Comparison of ENCODE assay signal across 9 cellular contexts in the genomic region with DNA sequence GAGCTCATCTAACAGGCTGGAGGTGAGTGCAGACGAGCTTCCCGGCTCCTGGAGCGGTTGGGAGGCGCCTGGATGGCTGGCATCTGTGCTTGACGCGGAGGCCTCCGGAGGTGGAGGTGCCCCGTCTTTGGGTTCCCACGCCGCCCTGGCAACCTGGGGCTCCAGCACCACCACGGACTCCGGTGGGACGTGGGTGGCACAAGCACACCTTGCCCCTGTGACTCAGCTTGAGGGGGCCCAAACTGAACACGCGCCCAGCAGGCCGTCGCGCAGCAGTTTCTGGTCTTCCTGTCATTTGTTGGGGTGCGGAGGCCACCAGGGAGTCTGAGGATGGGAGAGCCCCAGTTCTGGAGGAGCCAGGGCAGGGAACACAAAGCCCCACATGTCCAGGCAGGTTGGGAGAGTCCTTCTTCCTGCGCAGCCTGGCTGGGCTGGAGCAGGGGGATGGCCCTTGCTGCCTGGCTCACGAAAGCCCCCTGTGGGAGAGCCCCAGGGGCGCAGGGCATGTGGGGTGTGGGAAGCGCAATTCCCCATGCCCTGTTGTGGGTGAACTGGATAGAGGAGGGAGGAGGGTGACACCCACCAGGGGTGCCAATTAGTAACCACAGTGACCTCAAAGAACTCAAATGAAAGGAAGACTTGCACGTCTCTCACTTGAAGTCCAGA.
DNase-seq lines count a peak whose midpoint lies in the region; ATAC-seq and TF ChIP-seq lines count a peak whose summit lies in the region.
"Had no signal": no experiment of that assay in that cellular context is flagged by ENCODE, and none has a peak within 500 bp of the region (broad histone marks: within the 10 kb centered on the region; RNA-seq: fewer than 3 reads in every experiment).

No MANE protein-coding gene starts in this region.

- DNase-seq in GM10266 (ENCODE audit: extremely low spot score) (no peak), H7 (peak; percentile 11), natural killer cell (no peak), DMS153 (lab: John Stamatoyannopoulos, UW) (no peak), AG08395 (ENCODE audit: low spot score) (no peak), dermis blood vessel endothelial cell (no peak)
- DNase-seq in activated naive CD8-positive, alpha-beta T cell treated with anti-CD3 and anti-CD28 coated beads, Interleukin-2, amount 10 ng/mL, durations not matched to agents 7 days and 5 days: no peak
- DNase-seq: amniotic stem cell had no signal

- H3K27ac Mint-ChIP-seq in activated naive CD8-positive, alpha-beta T cell treated with anti-CD3 and anti-CD28 coated beads, Interleukin-2, amount 10 ng/mL, durations not matched to agents 7 days and 5 days: no peak overlapping the region
- no peak overlapping the region for H3K27ac Mint-ChIP-seq in natural killer cell

- peaks cover under 1% of the 10 kb centered on the region; the same call in 1 of the 2 replicates for H3K27me3 ChIP-seq in H7 (ENCODE audit: control insufficient read depth, insufficient read depth, low read length)

- POLR2A ChIA-PET in activated naive CD8-positive, alpha-beta T cell treated with anti-CD3 and anti-CD28 coated beads, Interleukin-2, amount 10 ng/mL, durations not matched to agents 7 days and 5 days (lab: Charles Lee): no interaction called here

- H3K36me3 Mint-ChIP-seq in activated naive CD8-positive, alpha-beta T cell treated with anti-CD3 and anti-CD28 coated beads, Interleukin-2, amount 10 ng/mL, durations not matched to agents 7 days and 5 days: peaks cover 5% of the 10 kb centered on the region
- H3K36me3 Mint-ChIP-seq in natural killer cell: peaks cover 8% of the 10 kb centered on the region

- peak; percentile 33 for ATAC-seq in activated naive CD8-positive, alpha-beta T cell treated with anti-CD3 and anti-CD28 coated beads, Interleukin-2, amount 10 ng/mL, durations not matched to agents 7 days and 5 days (ENCODE audit: low read depth)
- ATAC-seq in natural killer cell: peak in 2 of 3 donors; percentile 28 to 35
- ATAC-seq in HG03097 (IDR thresholded peaks at IDR 0.05; ENCODE audit: low FRiP score, unreplicated experiment): no peak

- no peaks in the 10 kb centered on the region for H3K36me3 ChIP-seq in H7 (replicated peaks; ENCODE audit: control insufficient read depth, insufficient read depth, low read length)

- peak overlapping the region; percentile 37 for H3K4me3 Mint-ChIP-seq in activated naive CD8-positive, alpha-beta T cell treated with anti-CD3 and anti-CD28 coated beads, Interleukin-2, amount 10 ng/mL, durations not matched to agents 7 days and 5 days
- H3K4me3 Mint-ChIP-seq in natural killer cell: peak overlapping the region; percentile 35

- intact Hi-C loops in natural killer cell (cut with micrococcal nuclease): no loop called here

- TF ChIP-seq CTCF in GM10266 (IDR thresholded peaks at IDR 0.05; ENCODE audit: control insufficient read depth, insufficient read depth, low read depth, missing control alignments) (peak; percentile 14), natural killer cell (IDR thresholded peaks at IDR 0.05) (no peak)

- H3K4me3 ChIP-seq in H7 (ENCODE audit: insufficient read depth, low read depth, low read length): no peak overlapping the region

- peaks cover 27% of the 10 kb centered on the region for H3K9me3 Mint-ChIP-seq in activated naive CD8-positive, alpha-beta T cell treated with anti-CD3 and anti-CD28 coated beads, Interleukin-2, amount 10 ng/mL, durations not matched to agents 7 days and 5 days
- H3K9me3 Mint-ChIP-seq in natural killer cell: peaks cover 16 to 31% of the 10 kb centered on the region in 2 donors

- no peaks in the 10 kb centered on the region for H3K4me1 Mint-ChIP-seq in activated naive CD8-positive, alpha-beta T cell treated with anti-CD3 and anti-CD28 coated beads, Interleukin-2, amount 10 ng/mL, durations not matched to agents 7 days and 5 days
- no peaks in the 10 kb centered on the region for H3K4me1 Mint-ChIP-seq in natural killer cell

- H3K27me3 Mint-ChIP-seq in activated naive CD8-positive, alpha-beta T cell treated with anti-CD3 and anti-CD28 coated beads, Interleukin-2, amount 10 ng/mL, durations not matched to agents 7 days and 5 days: peaks cover 2% of the 10 kb centered on the region
- peaks cover 0 to 2% of the 10 kb centered on the region in 2 donors for H3K27me3 Mint-ChIP-seq in natural killer cell (ENCODE audit: low read depth in 2 of 2)
